1 cellular context compared by ENCODE assay signal in the genomic region with DNA sequence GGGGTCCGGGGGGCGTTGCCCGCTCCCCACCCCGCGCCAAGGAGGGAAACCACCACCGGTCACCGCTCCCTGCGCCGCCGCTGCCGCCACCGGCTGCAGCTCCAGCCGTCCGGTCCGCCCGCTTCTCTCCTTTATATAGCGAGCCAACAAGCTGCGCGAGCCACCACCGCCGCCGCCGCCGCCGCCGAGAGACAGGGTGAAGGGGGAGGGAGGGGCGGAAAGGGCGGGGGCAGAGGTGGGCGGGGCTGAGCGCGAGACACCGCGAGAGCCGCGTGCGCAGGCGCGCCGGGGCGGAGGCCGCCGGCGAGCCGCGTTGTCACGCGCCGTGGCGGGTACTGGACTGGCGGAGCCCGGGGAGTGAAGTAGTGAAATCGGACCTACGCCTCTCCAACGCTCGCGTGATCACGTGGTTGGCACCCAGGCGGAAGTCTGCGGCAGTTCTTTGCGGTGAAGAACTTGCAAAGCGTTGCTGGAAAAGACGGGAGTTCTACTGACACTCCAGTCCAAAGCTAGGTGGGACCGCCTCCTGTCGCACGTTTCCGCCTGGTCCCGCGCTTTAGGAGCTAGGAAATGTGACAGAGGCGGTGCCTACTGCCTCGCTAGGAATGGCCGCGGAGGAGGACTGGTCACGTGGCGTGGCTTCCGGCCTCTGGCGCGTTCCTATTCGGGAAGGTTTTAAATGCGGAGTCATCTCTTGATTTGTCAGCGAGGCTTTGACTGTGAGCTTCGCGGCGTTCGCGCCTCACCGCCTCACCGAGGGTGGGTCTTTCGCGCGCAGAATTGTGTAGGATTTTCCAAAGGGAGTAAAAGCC.
TF ChIP-seq lines count a peak whose summit lies in the region.

Gene GTF2A1, minus strand, starts transcription at position 193 of the 812 bp plus-strand sequence. CDS start 441 bp downstream, outside the sequence.

TF ChIP-seq in HepG2, 621 proteins besides CTCF, POLR2A, EP300 and RAD21 (continued from another document and continues in another):
- TF ChIP-seq ZNF235 (CRISPR knock-in tag; IDR thresholded peaks at IDR 0.05; ENCODE audit: borderline replicate concordance), result no peak
- peak; percentile 43; the same call in 1 of the 2 replicates for TF ChIP-seq MTA1 (CRISPR knock-in tag; IDR thresholded peaks at IDR 0.05; ENCODE audit: borderline replicate concordance)
- TF ChIP-seq SMAD1 (CRISPR knock-in tag; IDR thresholded peaks at IDR 0.05; ENCODE audit: borderline replicate concordance, low read depth), result no peak
- no peak; the same call in 1 of the 2 replicates for TF ChIP-seq ZNF773 (CRISPR knock-in tag; IDR thresholded peaks at IDR 0.05; ENCODE audit: borderline replicate concordance)
- TF ChIP-seq, protein P1, sequence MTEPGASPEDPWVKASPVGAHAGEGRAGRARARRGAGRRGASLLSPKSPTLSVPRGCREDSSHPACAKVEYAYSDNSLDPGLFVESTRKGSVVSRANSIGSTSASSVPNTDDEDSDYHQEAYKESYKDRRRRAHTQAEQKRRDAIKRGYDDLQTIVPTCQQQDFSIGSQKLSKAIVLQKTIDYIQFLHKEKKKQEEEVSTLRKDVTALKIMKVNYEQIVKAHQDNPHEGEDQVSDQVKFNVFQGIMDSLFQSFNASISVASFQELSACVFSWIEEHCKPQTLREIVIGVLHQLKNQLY (CRISPR knock-in tag; IDR thresholded peaks at IDR 0.05), result no peak; the same call in 1 of the 2 replicates
- TF ChIP-seq SPEN (CRISPR knock-in tag; IDR thresholded peaks at IDR 0.05; ENCODE audit: low read depth), result peak; percentile 76
- TF ChIP-seq ZNF24 (IDR thresholded peaks at IDR 0.05), result no peak
- 0 out of 2 replicates have a peak, but pooled peaks have one; percentile 74 for TF ChIP-seq ZBTB20 (CRISPR knock-in tag; IDR thresholded peaks at IDR 0.05; ENCODE audit: borderline replicate concordance, low read depth)
- TF ChIP-seq KMT2A (CRISPR knock-in tag; IDR thresholded peaks at IDR 0.05), result peak; percentile 69
- no peak for TF ChIP-seq RELA (CRISPR knock-in tag; IDR thresholded peaks at IDR 0.05)
- peak; percentile 50 for TF ChIP-seq CREB1 (IDR thresholded peaks at IDR 0.05)
- peak; percentile 59; the same call in 1 of the 2 replicates for TF ChIP-seq CREB1 (CRISPR knock-in tag; IDR thresholded peaks at IDR 0.05)
- TF ChIP-seq ZMAT5 (CRISPR knock-in tag; IDR thresholded peaks at IDR 0.05; ENCODE audit: borderline replicate concordance, low read depth), result no peak
- peak; percentile 45; the same call in 1 of the 2 replicates for TF ChIP-seq BRD4 (CRISPR knock-in tag; IDR thresholded peaks at IDR 0.05)
- no peak; the same call in 1 of the 2 replicates for TF ChIP-seq TSC22D2 (CRISPR knock-in tag; IDR thresholded peaks at IDR 0.05; ENCODE audit: borderline replicate concordance)
- TF ChIP-seq, protein P2, sequence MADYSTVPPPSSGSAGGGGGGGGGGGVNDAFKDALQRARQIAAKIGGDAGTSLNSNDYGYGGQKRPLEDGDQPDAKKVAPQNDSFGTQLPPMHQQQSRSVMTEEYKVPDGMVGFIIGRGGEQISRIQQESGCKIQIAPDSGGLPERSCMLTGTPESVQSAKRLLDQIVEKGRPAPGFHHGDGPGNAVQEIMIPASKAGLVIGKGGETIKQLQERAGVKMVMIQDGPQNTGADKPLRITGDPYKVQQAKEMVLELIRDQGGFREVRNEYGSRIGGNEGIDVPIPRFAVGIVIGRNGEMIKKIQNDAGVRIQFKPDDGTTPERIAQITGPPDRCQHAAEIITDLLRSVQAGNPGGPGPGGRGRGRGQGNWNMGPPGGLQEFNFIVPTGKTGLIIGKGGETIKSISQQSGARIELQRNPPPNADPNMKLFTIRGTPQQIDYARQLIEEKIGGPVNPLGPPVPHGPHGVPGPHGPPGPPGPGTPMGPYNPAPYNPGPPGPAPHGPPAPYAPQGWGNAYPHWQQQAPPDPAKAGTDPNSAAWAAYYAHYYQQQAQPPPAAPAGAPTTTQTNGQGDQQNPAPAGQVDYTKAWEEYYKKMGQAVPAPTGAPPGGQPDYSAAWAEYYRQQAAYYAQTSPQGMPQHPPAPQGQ (CRISPR knock-in tag; IDR thresholded peaks at IDR 0.05; ENCODE audit: borderline replicate concordance), result 0 out of 2 replicates have a peak, but pooled peaks have one; percentile 33
- no peak for TF ChIP-seq ZBTB1 (CRISPR knock-in tag; IDR thresholded peaks at IDR 0.05; ENCODE audit: borderline replicate concordance)
- TF ChIP-seq ZMYM2 (CRISPR knock-in tag; IDR thresholded peaks at IDR 0.05), result peak; percentile 82
- TF ChIP-seq, protein P3, sequence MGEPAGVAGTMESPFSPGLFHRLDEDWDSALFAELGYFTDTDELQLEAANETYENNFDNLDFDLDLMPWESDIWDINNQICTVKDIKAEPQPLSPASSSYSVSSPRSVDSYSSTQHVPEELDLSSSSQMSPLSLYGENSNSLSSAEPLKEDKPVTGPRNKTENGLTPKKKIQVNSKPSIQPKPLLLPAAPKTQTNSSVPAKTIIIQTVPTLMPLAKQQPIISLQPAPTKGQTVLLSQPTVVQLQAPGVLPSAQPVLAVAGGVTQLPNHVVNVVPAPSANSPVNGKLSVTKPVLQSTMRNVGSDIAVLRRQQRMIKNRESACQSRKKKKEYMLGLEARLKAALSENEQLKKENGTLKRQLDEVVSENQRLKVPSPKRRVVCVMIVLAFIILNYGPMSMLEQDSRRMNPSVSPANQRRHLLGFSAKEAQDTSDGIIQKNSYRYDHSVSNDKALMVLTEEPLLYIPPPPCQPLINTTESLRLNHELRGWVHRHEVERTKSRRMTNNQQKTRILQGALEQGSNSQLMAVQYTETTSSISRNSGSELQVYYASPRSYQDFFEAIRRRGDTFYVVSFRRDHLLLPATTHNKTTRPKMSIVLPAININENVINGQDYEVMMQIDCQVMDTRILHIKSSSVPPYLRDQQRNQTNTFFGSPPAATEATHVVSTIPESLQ (CRISPR knock-in tag; conservative IDR thresholded peaks at IDR 0.05), result 0 out of 2 replicates have a peak, but pooled peaks have one; percentile 17
- 0 out of 2 replicates have a peak, but pooled peaks have one; percentile 40 for TF ChIP-seq ZNF800 (CRISPR knock-in tag; IDR thresholded peaks at IDR 0.05)
- TF ChIP-seq RARA (CRISPR knock-in tag; IDR thresholded peaks at IDR 0.05), result no peak; the same call in 1 of the 2 replicates
- no peak for TF ChIP-seq ZEB1 (IDR thresholded peaks at IDR 0.05; ENCODE audit: insufficient replicate concordance, low read depth)
- TF ChIP-seq TERF1 (CRISPR knock-in tag; IDR thresholded peaks at IDR 0.05), result no peak
- TF ChIP-seq SP2 (CRISPR knock-in tag; IDR thresholded peaks at IDR 0.05), result no peak
- TF ChIP-seq IKZF1 (IDR thresholded peaks at IDR 0.05), result no peak
- peak; percentile 40; the same call in 1 of the 2 replicates for TF ChIP-seq MED13 (CRISPR knock-in tag; IDR thresholded peaks at IDR 0.05)
- TF ChIP-seq, protein P4, sequence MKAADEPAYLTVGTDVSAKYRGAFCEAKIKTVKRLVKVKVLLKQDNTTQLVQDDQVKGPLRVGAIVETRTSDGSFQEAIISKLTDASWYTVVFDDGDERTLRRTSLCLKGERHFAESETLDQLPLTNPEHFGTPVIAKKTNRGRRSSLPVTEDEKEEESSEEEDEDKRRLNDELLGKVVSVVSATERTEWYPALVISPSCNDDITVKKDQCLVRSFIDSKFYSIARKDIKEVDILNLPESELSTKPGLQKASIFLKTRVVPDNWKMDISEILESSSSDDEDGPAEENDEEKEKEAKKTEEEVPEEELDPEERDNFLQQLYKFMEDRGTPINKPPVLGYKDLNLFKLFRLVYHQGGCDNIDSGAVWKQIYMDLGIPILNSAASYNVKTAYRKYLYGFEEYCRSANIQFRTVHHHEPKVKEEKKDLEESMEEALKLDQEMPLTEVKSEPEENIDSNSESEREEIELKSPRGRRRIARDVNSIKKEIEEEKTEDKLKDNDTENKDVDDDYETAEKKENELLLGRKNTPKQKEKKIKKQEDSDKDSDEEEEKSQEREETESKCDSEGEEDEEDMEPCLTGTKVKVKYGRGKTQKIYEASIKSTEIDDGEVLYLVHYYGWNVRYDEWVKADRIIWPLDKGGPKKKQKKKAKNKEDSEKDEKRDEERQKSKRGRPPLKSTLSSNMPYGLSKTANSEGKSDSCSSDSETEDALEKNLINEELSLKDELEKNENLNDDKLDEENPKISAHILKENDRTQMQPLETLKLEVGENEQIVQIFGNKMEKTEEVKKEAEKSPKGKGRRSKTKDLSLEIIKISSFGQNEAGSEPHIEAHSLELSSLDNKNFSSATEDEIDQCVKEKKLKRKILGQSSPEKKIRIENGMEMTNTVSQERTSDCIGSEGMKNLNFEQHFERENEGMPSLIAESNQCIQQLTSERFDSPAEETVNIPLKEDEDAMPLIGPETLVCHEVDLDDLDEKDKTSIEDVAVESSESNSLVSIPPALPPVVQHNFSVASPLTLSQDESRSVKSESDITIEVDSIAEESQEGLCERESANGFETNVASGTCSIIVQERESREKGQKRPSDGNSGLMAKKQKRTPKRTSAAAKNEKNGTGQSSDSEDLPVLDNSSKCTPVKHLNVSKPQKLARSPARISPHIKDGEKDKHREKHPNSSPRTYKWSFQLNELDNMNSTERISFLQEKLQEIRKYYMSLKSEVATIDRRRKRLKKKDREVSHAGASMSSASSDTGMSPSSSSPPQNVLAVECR (CRISPR knock-in tag; IDR thresholded peaks at IDR 0.05; ENCODE audit: borderline replicate concordance), result peak; percentile 92
- TF ChIP-seq TCF7L2 (IDR thresholded peaks at IDR 0.05; ENCODE audit: low read depth, low read length), result no peak
- TF ChIP-seq ZNF138 (CRISPR knock-in tag; IDR thresholded peaks at IDR 0.05; ENCODE audit: low read depth), result peak; percentile 31; the same call in 1 of the 2 replicates
- no peak for TF ChIP-seq MBD4 (IDR thresholded peaks at IDR 0.05; ENCODE audit: borderline replicate concordance, low read length)
- peak; percentile 74 for TF ChIP-seq MED1 (CRISPR knock-in tag; IDR thresholded peaks at IDR 0.05)
- TF ChIP-seq SNAPC5 (CRISPR knock-in tag; IDR thresholded peaks at IDR 0.05; ENCODE audit: borderline replicate concordance), result no peak; the same call in 1 of the 2 replicates
- TF ChIP-seq ATM (IDR thresholded peaks at IDR 0.05; ENCODE audit: borderline replicate concordance), result no peak
- TF ChIP-seq THAP8 (CRISPR knock-in tag; IDR thresholded peaks at IDR 0.05; ENCODE audit: borderline replicate concordance), result no peak
- no peak for TF ChIP-seq ZNF672 (CRISPR knock-in tag; IDR thresholded peaks at IDR 0.05)
- TF ChIP-seq ZFY (CRISPR knock-in tag; IDR thresholded peaks at IDR 0.05), result peak; percentile 79
- TF ChIP-seq IKZF4 (CRISPR knock-in tag; IDR thresholded peaks at IDR 0.05; ENCODE audit: borderline replicate concordance, low read depth, not compliant biosample characterization), result peak; percentile 22
- TF ChIP-seq E2F1 (CRISPR knock-in tag; IDR thresholded peaks at IDR 0.05), result peak; percentile 81
- no peak for TF ChIP-seq FOXO1 (CRISPR knock-in tag; IDR thresholded peaks at IDR 0.05)
- no peak for TF ChIP-seq ZNF713 (CRISPR knock-in tag; IDR thresholded peaks at IDR 0.05)
- TF ChIP-seq ZSCAN22 (CRISPR knock-in tag; IDR thresholded peaks at IDR 0.05), result no peak
